7 cellular contexts compared by ENCODE assay signal in the genomic region with DNA sequence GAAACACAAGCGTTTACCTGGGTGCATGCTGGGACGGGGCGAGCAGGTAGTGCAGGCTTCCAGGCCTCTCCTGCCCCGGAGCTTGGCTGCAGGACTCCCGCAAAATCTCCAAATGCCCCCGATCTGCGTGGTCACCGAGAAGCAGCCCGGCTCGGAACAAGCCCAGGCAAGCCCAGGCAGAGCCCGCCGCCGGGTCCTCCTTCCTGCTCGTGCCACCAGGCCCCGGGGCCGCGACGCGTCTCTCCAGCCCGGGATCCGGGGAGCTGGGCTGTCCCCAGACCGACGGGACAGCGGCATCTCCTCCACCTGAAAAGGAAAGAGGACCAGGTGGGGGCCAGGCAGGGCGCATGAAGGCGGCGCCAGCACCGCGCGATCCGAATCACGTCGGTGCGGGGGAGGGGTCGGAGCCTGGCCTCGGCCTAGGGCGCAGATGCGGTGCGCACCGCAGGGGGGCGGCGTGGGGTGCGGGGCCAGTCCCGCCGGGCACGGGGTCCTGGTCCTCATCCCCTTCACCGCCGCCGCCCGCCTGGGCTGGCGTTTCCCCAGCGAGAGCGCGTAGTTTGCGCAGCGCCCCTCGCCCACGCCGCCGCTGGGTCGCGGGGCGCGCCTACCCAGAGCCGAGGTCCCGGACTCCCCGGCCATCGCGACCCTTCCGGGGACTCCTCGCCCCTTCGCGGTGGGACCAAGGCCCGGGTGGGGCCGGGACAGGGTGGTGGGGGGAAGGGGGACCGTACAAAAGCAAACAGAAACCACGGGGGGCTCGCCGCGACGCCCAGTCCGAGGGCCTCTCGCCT. TPM values are rescaled to one million over a fixed set of nuclear protein-coding genes. Genes with fewer than 3 reads are reported as not detected.
DNase-seq lines count a peak whose midpoint lies in the region; ATAC-seq, FAIRE-seq and TF ChIP-seq lines count a peak whose summit lies in the region.

No MANE protein-coding gene starts in this region.

- peak overlapping the region; percentile 70 for H3K4me3 Mint-ChIP-seq in activated CD8-positive, alpha-beta T cell treated with anti-CD3 and anti-CD28 coated beads for 36 hours

- H3K9me3 ChIP-seq in osteoblast (ENCODE audit: low read depth, low read length), result no peaks in the 10 kb centered on the region

- H3K27ac ChIP-seq in osteoblast (ENCODE audit: low read depth, low read length), result peak overlapping the region; percentile 87

- peak; percentile 46 for ATAC-seq in HG02588 (IDR thresholded peaks at IDR 0.05; ENCODE audit: unreplicated experiment)
- peak; percentile 48 for ATAC-seq in activated CD8-positive, alpha-beta T cell treated with anti-CD3 and anti-CD28 coated beads for 36 hours

- H3K79me2 ChIP-seq in osteoblast (ENCODE audit: insufficient read depth, low read length), result peaks cover 96% of the 10 kb centered on the region

- no peaks in the 10 kb centered on the region for H3K27me3 ChIP-seq in osteoblast (ENCODE audit: insufficient read depth, low read length)

- peak overlapping the region; percentile 37 for H2AFZ ChIP-seq in osteoblast (ENCODE audit: low read length)

- H3K9me3 Mint-ChIP-seq in activated CD8-positive, alpha-beta T cell treated with anti-CD3 and anti-CD28 coated beads for 36 hours, result no peaks in the 10 kb centered on the region

- H3K27me3 Mint-ChIP-seq in activated CD8-positive, alpha-beta T cell treated with anti-CD3 and anti-CD28 coated beads for 36 hours, result peaks cover 29% of the 10 kb centered on the region

- peaks cover 44% of the 10 kb centered on the region for H3K36me3 ChIP-seq in osteoblast (ENCODE audit: insufficient read depth, low read length)

- DNase-seq in GM12865 (ENCODE audit: low read depth) (peak; percentile 81), frontal cortex (ENCODE audit: low spot score in 2 of 2) (peak; percentile 48 to 54), osteoblast (ENCODE audit: insufficient read length, low spot score, missing footprints) (peak; percentile 93), NCI-H2107 treated with DMSO at 0.1 percent for 48 hours (lab: John Stamatoyannopoulos, UW; ENCODE audit: unreplicated experiment) (no peak), midbrain (lab: John Stamatoyannopoulos, UW) (no peak)
- DNase-seq in activated CD8-positive, alpha-beta T cell treated with anti-CD3 and anti-CD28 coated beads for 36 hours, result peak; percentile 48

- FAIRE-seq in frontal cortex (lab: Jason Lieb, UNC), result no peak

- peaks cover 38% of the 10 kb centered on the region for H4K20me1 ChIP-seq in osteoblast (ENCODE audit: insufficient read depth, low read length)

- CTCF ChIA-PET in activated CD8-positive, alpha-beta T cell treated with anti-CD3 and anti-CD28 coated beads for 36 hours (lab: Charles Lee), result interaction anchor here (1.0 to 2.0 kb wide), 4 partner anchors 40 to 309 kb away, joined by 3 to 4 read pairs (median 4); no protein-coding TSS in a partner anchor

- H3K36me3 Mint-ChIP-seq in activated CD8-positive, alpha-beta T cell treated with anti-CD3 and anti-CD28 coated beads for 36 hours (ENCODE audit: low read depth), result peaks cover 1% of the 10 kb centered on the region

- peaks cover 36% of the 10 kb centered on the region for H3K4me1 ChIP-seq in osteoblast (ENCODE audit: insufficient read depth, low read length)

- POLR2A ChIA-PET in activated CD8-positive, alpha-beta T cell treated with anti-CD3 and anti-CD28 coated beads for 36 hours (lab: Charles Lee), result interaction anchor here (1.1 kb wide), 1 partner anchor 19 kb away, joined by 3 read pairs; no protein-coding TSS in a partner anchor

- H3K27ac Mint-ChIP-seq in activated CD8-positive, alpha-beta T cell treated with anti-CD3 and anti-CD28 coated beads for 36 hours, result peak overlapping the region; percentile 66

- TF ChIP-seq CTCF in GM12865 (IDR thresholded peaks at IDR 0.05; ENCODE audit: insufficient read depth, low read depth, low read length, missing control alignments), result peak; percentile 41
- TF ChIP-seq CTCF in activated CD8-positive, alpha-beta T cell treated with anti-CD3 and anti-CD28 coated beads for 36 hours (IDR thresholded peaks at IDR 0.05), result no peak
- peak; percentile 11 for TF ChIP-seq CTCF in osteoblast (IDR thresholded peaks at IDR 0.05; ENCODE audit: extremely low read depth, low read depth, low read length)

- peaks cover 6% of the 10 kb centered on the region for H3K4me1 Mint-ChIP-seq in activated CD8-positive, alpha-beta T cell treated with anti-CD3 and anti-CD28 coated beads for 36 hours (ENCODE audit: low read depth)

- intact Hi-C loops in activated CD8-positive, alpha-beta T cell treated with anti-CD3 and anti-CD28 coated beads for 36 hours (cut with micrococcal nuclease), result no loop called here

- peak overlapping the region; percentile 89 for H3K4me2 ChIP-seq in osteoblast (ENCODE audit: insufficient read depth, low read length)

- H3K4me3 ChIP-seq in GM12865 (ENCODE audit: low read depth, low read length), result peak overlapping the region; percentile 95
- peak overlapping the region; percentile 83 for H3K4me3 ChIP-seq in osteoblast (ENCODE audit: insufficient read depth, low read length)

RNA-seq across cellular contexts. Expression of gene H6PD, which starts 52.4 kb away (rescaled TPM):
- 1 to 10 TPM; 7.5 to 7.8 TPM for total RNA-seq in activated CD8-positive, alpha-beta T cell treated with anti-CD3 and anti-CD28 coated beads for 36 hours
- total RNA-seq in frontal cortex, result 5.3 TPM
- total RNA-seq in osteoblast, result 45.1 and 51.4 TPM in 2 replicates

RNA-seq across cellular contexts. Expression of gene GPR157, which starts 53.3 kb away (rescaled TPM):
- 1 to 10 TPM; 3.4 to 4.7 TPM for total RNA-seq in activated CD8-positive, alpha-beta T cell treated with anti-CD3 and anti-CD28 coated beads for 36 hours
- 0.41 TPM for total RNA-seq in frontal cortex
- total RNA-seq in osteoblast, result 3.2 and 5.4 TPM in 2 replicates

Comparison
In these comparisons a context has a peak if more than half of its experiments do, and no peak if none do; other contexts are left out.
1. DNase-seq: peak in GM12865 (single experiment), activated CD8-positive, alpha-beta T cell treated with anti-CD3 and anti-CD28 coated beads for 36 hours (single experiment), frontal cortex (2 of 2) and osteoblast (single experiment); none in NCI-H2107 treated with DMSO at 0.1 percent for 48 hours (single experiment) and midbrain (single experiment).